20 cellular contexts compared by ENCODE assay signal in the genomic region with DNA sequence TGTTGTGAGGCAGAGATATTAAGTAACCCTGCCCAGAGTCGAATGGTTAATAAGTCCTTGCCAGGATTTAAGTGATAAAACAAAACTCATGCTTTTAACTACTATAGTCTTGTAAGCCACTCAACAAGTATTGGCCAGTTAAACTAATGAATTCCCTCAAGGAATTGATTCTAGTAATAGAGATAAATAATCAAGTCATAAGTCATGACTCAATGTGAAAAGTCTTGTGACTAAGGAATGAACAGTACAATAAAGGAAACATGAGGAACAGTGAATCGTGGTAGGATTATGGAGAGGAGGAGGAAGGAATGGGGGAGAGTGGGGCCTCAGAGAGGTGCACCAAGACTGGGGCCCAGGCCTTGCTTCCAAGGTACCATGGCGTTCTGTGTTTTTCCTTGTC.
A peak's percentile ranks its signal among the peaks of the same experiment; 100 is the strongest.
DNase-seq lines count a peak whose midpoint lies in the region; ATAC-seq and TF ChIP-seq lines count a peak whose summit lies in the region.
"Had no signal": no experiment of that assay in that cellular context is flagged by ENCODE, and none has a peak within 500 bp of the region (broad histone marks: within the 10 kb centered on the region; RNA-seq: fewer than 3 reads in every experiment).

No MANE protein-coding gene starts in this region.

- BruUV-seq in PC-3 (replicated peaks; lab: Mats Ljungman, UMichigan) = no TSS peak

- H3K4me3 Mint-ChIP-seq in activated CD8-positive, alpha-beta memory T cell treated with anti-CD3 and anti-CD28 coated beads, Interleukin-2, amount 10 ng/mL, durations not matched to agents 7 days and 5 days = no peak overlapping the region
- H3K4me3 Mint-ChIP-seq: B cell, CD14-positive monocyte had no signal

- no peaks in the 10 kb centered on the region for H3K79me2 ChIP-seq in GM23248 (ENCODE audit: insufficient read depth)
- H3K79me2 ChIP-seq in PC-3 (ENCODE audit: low read length) = no peaks in the 10 kb centered on the region

- no peak overlapping the region for H3K27ac Mint-ChIP-seq in activated CD8-positive, alpha-beta memory T cell treated with anti-CD3 and anti-CD28 coated beads, Interleukin-2, amount 10 ng/mL, durations not matched to agents 7 days and 5 days
- H3K27ac Mint-ChIP-seq: B cell, CD14-positive monocyte had no signal

- H3K4me3 ChIP-seq in GM23248 = no peak overlapping the region
- H3K4me3 ChIP-seq in PC-3 (ENCODE audit: low read length) = no peak overlapping the region
- H3K4me3 ChIP-seq: Peyer's patch, SJCRH30 had no signal

- H3K9ac ChIP-seq in GM23248 (no peak overlapping the region), PC-3 (ENCODE audit: low read length) (no peak overlapping the region)
- H3K9ac ChIP-seq: KMS-11 had no signal

- no peaks in the 10 kb centered on the region for H3K27me3 Mint-ChIP-seq in activated CD8-positive, alpha-beta memory T cell treated with anti-CD3 and anti-CD28 coated beads, Interleukin-2, amount 10 ng/mL, durations not matched to agents 7 days and 5 days
- H3K27me3 Mint-ChIP-seq: B cell had no signal

- no peak overlapping the region for H2AFZ ChIP-seq in GM23248
- no peak overlapping the region for H2AFZ ChIP-seq in PC-3 (ENCODE audit: low read length)

- H4K20me1 ChIP-seq in GM23248 (ENCODE audit: insufficient read depth) (no peaks in the 10 kb centered on the region), PC-3 (ENCODE audit: low read length) (no peaks in the 10 kb centered on the region)

- H3K36me3 ChIP-seq in GM23248 (ENCODE audit: low read depth) (no peaks in the 10 kb centered on the region), PC-3 (ENCODE audit: low read depth, low read length) (no peaks in the 10 kb centered on the region)
- H3K36me3 ChIP-seq: Peyer's patch, SJCRH30 had no signal

- no peaks in the 10 kb centered on the region for H3K9me3 ChIP-seq in GM23248 (ENCODE audit: low read depth)
- H3K9me3 ChIP-seq in PC-3 (ENCODE audit: low read length) = no peaks in the 10 kb centered on the region
- H3K9me3 ChIP-seq: Peyer's patch had no signal

- H3K4me2 ChIP-seq in GM23248 (ENCODE audit: unreplicated experiment) (no peak overlapping the region), PC-3 (ENCODE audit: low read length) (no peak overlapping the region)
- H3K4me2 ChIP-seq: KMS-11 had no signal

- H3K27me3 ChIP-seq in GM23248 (replicated peaks; ENCODE audit: insufficient read depth) (no peaks in the 10 kb centered on the region), PC-3 (ENCODE audit: low read length) (no peaks in the 10 kb centered on the region), foreskin keratinocyte (no peaks in the 10 kb centered on the region)
- H3K27me3 ChIP-seq: Peyer's patch, SJCRH30 had no signal

- TF ChIP-seq CTCF in PC-3 (conservative IDR thresholded peaks at IDR 0.05; ENCODE audit: low read depth, low read length) = no peak
- TF ChIP-seq CTCF in foreskin keratinocyte (conservative IDR thresholded peaks at IDR 0.05) = no peak

- intact Hi-C loops in PC-3 (cut with micrococcal nuclease) = no loop called here
- intact Hi-C loops in left ventricle myocardium superior (cut with micrococcal nuclease) = no loop called here

- POLR2A ChIA-PET in PC-3 (lab: Charles Lee; ENCODE audit: unreplicated experiment) = no interaction called here

- DNase-seq in GM23248 (peak; percentile 40), PC-3 (peak; percentile 16), foreskin keratinocyte (peak in 1 of 2 donors; percentile 23), renal cortical epithelial cell (ENCODE audit: low read depth) (peak; percentile 23), left ventricle myocardium superior (no peak)
- DNase-seq in activated CD8-positive, alpha-beta memory T cell treated with anti-CD3 and anti-CD28 coated beads, Interleukin-2, amount 10 ng/mL, durations not matched to agents 7 days and 5 days = no peak
- DNase-seq: EL, H7, NCI-H1092 treated with DMSO at 0.1 percent for 48 hours, NCI-H1436 treated with DMSO at 0.1 percent for 48 hours, NCI-H2029 treated with DMSO at 0.1 percent for 48 hours, NCI-H345, NCI-H524, NCI-H774, Peyer's patch, SJCRH30 had no signal

- in situ Hi-C loops in GM23248 (cut with MboI) = no loop called here

- peaks cover 11% of the 10 kb centered on the region; the same call in 1 of the 2 replicates for H3K4me1 ChIP-seq in GM23248 (ENCODE audit: insufficient read depth)
- H3K4me1 ChIP-seq in PC-3 (ENCODE audit: insufficient read depth, low read length) = peaks cover 8% of the 10 kb centered on the region
- peaks cover 7% of the 10 kb centered on the region for H3K4me1 ChIP-seq in foreskin keratinocyte
- H3K4me1 ChIP-seq: Peyer's patch, SJCRH30 had no signal

- H3K4me1 Mint-ChIP-seq in activated CD8-positive, alpha-beta memory T cell treated with anti-CD3 and anti-CD28 coated beads, Interleukin-2, amount 10 ng/mL, durations not matched to agents 7 days and 5 days = peaks cover 9% of the 10 kb centered on the region
- H3K4me1 Mint-ChIP-seq: B cell, CD14-positive monocyte had no signal

- H3K9me3 Mint-ChIP-seq in activated CD8-positive, alpha-beta memory T cell treated with anti-CD3 and anti-CD28 coated beads, Interleukin-2, amount 10 ng/mL, durations not matched to agents 7 days and 5 days (ENCODE audit: low read depth) = no peaks in the 10 kb centered on the region

- 60% methylated on average over 3 of the region's 3 CpGs for WGBS in GM23248 (ENCODE audit: low coverage in 1 of 2, low lambda C conversion rate in 2 of 2, missing lambda C conversion rate in 2 of 2), 2 experiments

- ATAC-seq in PC-3 = no peak
- peak; percentile 50 for ATAC-seq in foreskin keratinocyte
- ATAC-seq in esophagus mucosa = no peak
- no peak for ATAC-seq in left ventricle myocardium superior
- ATAC-seq in activated CD8-positive, alpha-beta memory T cell treated with anti-CD3 and anti-CD28 coated beads, Interleukin-2, amount 10 ng/mL, durations not matched to agents 7 days and 5 days = no peak

- peaks cover 2% of the 10 kb centered on the region for H3K36me3 Mint-ChIP-seq in activated CD8-positive, alpha-beta memory T cell treated with anti-CD3 and anti-CD28 coated beads, Interleukin-2, amount 10 ng/mL, durations not matched to agents 7 days and 5 days
- H3K36me3 Mint-ChIP-seq: CD14-positive monocyte had no signal

- H3K9me2 ChIP-seq in GM23248 (ENCODE audit: insufficient read depth) = no peaks in the 10 kb centered on the region
- no peaks in the 10 kb centered on the region for H3K9me2 ChIP-seq in PC-3 (replicated peaks; ENCODE audit: low read length)

- H3K27ac ChIP-seq in GM23248 (no peak overlapping the region), PC-3 (ENCODE audit: low read length) (no peak overlapping the region), foreskin keratinocyte (no peak overlapping the region)
- H3K27ac ChIP-seq: KMS-11, Peyer's patch, SJCRH30 had no signal

- CTCF ChIA-PET in PC-3 (lab: Charles Lee) = no interaction called here
- CTCF ChIA-PET in activated CD8-positive, alpha-beta memory T cell treated with anti-CD3 and anti-CD28 coated beads, Interleukin-2, amount 10 ng/mL, durations not matched to agents 7 days and 5 days (lab: Charles Lee) = no interaction called here

- no peaks in the 10 kb centered on the region for H3F3A ChIP-seq in GM23248 (ENCODE audit: insufficient read depth)
- no peaks in the 10 kb centered on the region for H3F3A ChIP-seq in PC-3 (ENCODE audit: low read length, unreplicated experiment)

Comparison
In these comparisons a context has a peak if more than half of its experiments do, and no peak if none do; other contexts are left out.
1. DNase-seq: peak in GM23248 (single experiment), PC-3 (single experiment) and renal cortical epithelial cell (single experiment); none in left ventricle myocardium superior (single experiment) and activated CD8-positive, alpha-beta memory T cell treated with anti-CD3 and anti-CD28 coated beads, Interleukin-2, amount 10 ng/mL, durations not matched to agents 7 days and 5 days (single experiment).